22 cellular contexts compared by ENCODE assay signal in genomic region chr15:77466521-77466920, GRCh38. TPM values are rescaled to one million over a fixed set of nuclear protein-coding genes. Genes with fewer than 3 reads are reported as not detected.
DNase-seq lines count a peak whose midpoint lies in the region; ATAC-seq and TF ChIP-seq lines count a peak whose summit lies in the region.
"Had no signal": no experiment of that assay in that cellular context is flagged by ENCODE, and none has a peak within 500 bp of the region (broad histone marks: within the 10 kb centered on the region; RNA-seq: fewer than 3 reads in every experiment).

No MANE protein-coding gene starts in this region.

- no peak overlapping the region for H3K4me3 ChIP-seq in HAP-1
- H3K4me3 ChIP-seq in testis: no peak overlapping the region
- H3K4me3 ChIP-seq: GM23248 had no signal

- DNase-seq in Right ventricle myocardium superior: no peak
- no peak for DNase-seq in left cardiac atrium
- DNase-seq in HAP-1 (ENCODE audit: low spot score in 2 of 2): peak; percentile 64 to 88
- DNase-seq in left ventricle myocardium superior: no peak
- peak; percentile 80 for DNase-seq in testis
- no peak for DNase-seq in SIG-M5 (lab: John Stamatoyannopoulos, UW)
- DNase-seq: DMS153; DND-41; GM23248; MM.1S; NCI-H2029; NCI-H446; NCI-H524 treated with DMSO at 0.1 percent for 48 hours; NCI-H774; NK-92 treated with Interleukin-12 subunit alpha and Interleukin-12 subunit beta, amount 100 ng/mL, for 24 hours; RPMI8226; SK-N-SH had no signal

- peaks cover 34% of the 10 kb centered on the region for H3K4me1 ChIP-seq in HAP-1
- no peaks in the 10 kb centered on the region for H3K4me1 ChIP-seq in testis

- no peak for TF ChIP-seq CTCF in testis (IDR thresholded peaks at IDR 0.05)

- no peaks in the 10 kb centered on the region for H3K27me3 ChIP-seq in HAP-1 (ENCODE audit: low read depth)
- no peaks in the 10 kb centered on the region for H3K27me3 ChIP-seq in testis

- H3K9me3 ChIP-seq in HAP-1 (no peaks in the 10 kb centered on the region), testis (no peaks in the 10 kb centered on the region)
- H3K9me3 ChIP-seq: SK-N-SH had no signal

- ATAC-seq in Right ventricle myocardium superior (ENCODE audit: poor library complexity) (peak; percentile 76), left cardiac atrium (no peak), left ventricle myocardium superior (peak; percentile 84), GM19035 (IDR thresholded peaks at IDR 0.05; ENCODE audit: unreplicated experiment) (no peak)
- ATAC-seq: HCT116 had no signal

- H3K36me3 ChIP-seq in HAP-1 (replicated peaks): peaks cover 33% of the 10 kb centered on the region
- no peaks in the 10 kb centered on the region for H3K36me3 ChIP-seq in testis (ENCODE audit: low read depth, missing control alignments)

- no peak overlapping the region for H3K27ac ChIP-seq in testis
- H3K27ac ChIP-seq: 22Rv1, GM23248, HL-60, KMS-11 had no signal

- 61 to 82% methylated on average over 1 of the region's 1 CpG for WGBS in testis, 2 donors

- TF ChIP-seq POLR2A in testis (IDR thresholded peaks at IDR 0.05): no peak

- intact Hi-C loops in Right ventricle myocardium superior (cut with DNase I) (no loop called here), left cardiac atrium (cut with DNase I) (no loop called here), left ventricle myocardium superior (cut with micrococcal nuclease) (no loop called here), testis (cut with DNase I; ENCODE audit: low total_unique reads) (no loop called here)

- in situ Hi-C loops in HAP-1 (cut with MboI; ENCODE audit: low sequenced_read_pairs): no loop called here

RNA-seq across cellular contexts. Expression of gene HMG20A, which starts 45.8 kb away (rescaled TPM):
- total RNA-seq in Right ventricle myocardium superior (28.8 TPM), left cardiac atrium (10 to 100 TPM; 33.5 to 36.3 TPM), left ventricle myocardium superior (32.0 TPM), testis (10 to 100 TPM; 76.9 to 87.7 TPM)
- polyA plus RNA-seq in testis (ENCODE audit: insufficient read depth, low read depth, low replicate concordance): 44.2 TPM

RNA-seq across cellular contexts. Expression of gene PEAK1, which starts 46.6 kb away (rescaled TPM):
- 59.9 TPM for total RNA-seq in Right ventricle myocardium superior
- total RNA-seq in left cardiac atrium: 10 to 100 TPM; 59.0 to 71.7 TPM
- total RNA-seq in left ventricle myocardium superior: 67.4 TPM
- 100 to 1,000 TPM; 107 to 130 TPM for total RNA-seq in testis
- 33.2 TPM for polyA plus RNA-seq in testis (ENCODE audit: insufficient read depth, low read depth, low replicate concordance)

Comparison
In these comparisons a context has a peak if more than half of its experiments do, and no peak if none do; other contexts are left out.
1. ATAC-seq: peak in Right ventricle myocardium superior (single experiment) and left ventricle myocardium superior (single experiment); none in left cardiac atrium (0 of 2) and GM19035 (single experiment).
2. DNase-seq: peak in HAP-1 (2 of 2) and testis (single experiment); none in Right ventricle myocardium superior (single experiment), left cardiac atrium (single experiment), left ventricle myocardium superior (single experiment) and SIG-M5 (single experiment).